Comparison of ENCODE assay signal across 1 cellular context in genomic region chr2:144552821-144553220, GRCh38.
TF ChIP-seq lines count a peak whose summit lies in the region.

No MANE protein-coding gene starts in this region.

TF ChIP-seq in endothelial cell of umbilical vein, 7 proteins besides CTCF, POLR2A, EP300 and RAD21 (continued from another document):
- no peak for TF ChIP-seq MAX (IDR thresholded peaks at IDR 0.05; ENCODE audit: insufficient read depth, insufficient read length)
- no peak for TF ChIP-seq FOS (IDR thresholded peaks at IDR 0.05; ENCODE audit: borderline replicate concordance, insufficient read depth, low read length)
- no peak for TF ChIP-seq EZH2 (IDR thresholded peaks at IDR 0.05; ENCODE audit: borderline replicate concordance, low read depth, low read length, severe bottlenecking)
- TF ChIP-seq POLR2AphosphoS5 (IDR thresholded peaks at IDR 0.05; ENCODE audit: insufficient read depth, low read depth, low read length) = no peak
- TF ChIP-seq GATA2 (IDR thresholded peaks at IDR 0.05; ENCODE audit: insufficient read depth, insufficient read length, low read depth, low read length) = no peak
